ENCODE assay signal across 20 cellular contexts in genomic region chr19:2011169-2011568, GRCh38. TPM values are rescaled to one million over a fixed set of nuclear protein-coding genes. Genes with fewer than 3 reads are reported as not detected.
DNase-seq lines count a peak whose midpoint lies in the region; ATAC-seq, FAIRE-seq and TF ChIP-seq lines count a peak whose summit lies in the region.
"Had no signal": no experiment of that assay in that cellular context is flagged by ENCODE, and none has a peak within 500 bp of the region (broad histone marks: within the 10 kb centered on the region; RNA-seq: fewer than 3 reads in every experiment).

No MANE protein-coding gene starts in this region.

- no peak overlapping the region for H3K27ac ChIP-seq in astrocyte (ENCODE audit: low read depth, low read length)
- H3K27ac ChIP-seq: Peyer's patch had no signal

- H3K27me3 Mint-ChIP-seq in activated naive CD4-positive, alpha-beta T cell treated with anti-CD3 and anti-CD28 coated beads for 36 hours (ENCODE audit: low read depth), result no peaks in the 10 kb centered on the region
- H3K27me3 Mint-ChIP-seq in astrocyte (ENCODE audit: low read depth, unreplicated experiment), result no peaks in the 10 kb centered on the region
- no peaks in the 10 kb centered on the region for H3K27me3 Mint-ChIP-seq in nephron progenitor cell (ENCODE audit: low read depth, poor library complexity)
- no peaks in the 10 kb centered on the region for H3K27me3 Mint-ChIP-seq in stimulated activated memory B cell treated with anti-CD40 and anti-IgM and Interleukin-4, amounts not matched to agents 10 μg/mL and 1 μg/mL and 100 μg/mL, for 72 hours

- peaks cover 3% of the 10 kb centered on the region for H3K9me3 Mint-ChIP-seq in activated naive CD4-positive, alpha-beta T cell treated with anti-CD3 and anti-CD28 coated beads for 36 hours
- H3K9me3 Mint-ChIP-seq in astrocyte (ENCODE audit: unreplicated experiment) (no peaks in the 10 kb centered on the region), nephron progenitor cell (peaks cover 14% of the 10 kb centered on the region)
- H3K9me3 Mint-ChIP-seq in stimulated activated memory B cell treated with anti-CD40 and anti-IgM and Interleukin-4, amounts not matched to agents 10 μg/mL and 1 μg/mL and 100 μg/mL, for 72 hours, result no peaks in the 10 kb centered on the region
- H3K9me3 Mint-ChIP-seq: CD8-positive, alpha-beta memory T cell had no signal

- FAIRE-seq in astrocyte (lab: Jason Lieb, UNC), result no peak
- FAIRE-seq: G401.6, GM12891, GM18507 had no signal

- H4K20me1 ChIP-seq in astrocyte (ENCODE audit: insufficient read depth, low read length), result peaks cover 55% of the 10 kb centered on the region

- DNase-seq in activated naive CD4-positive, alpha-beta T cell treated with anti-CD3 and anti-CD28 coated beads for 36 hours, result no peak
- no peak for DNase-seq in activated naive CD4-positive, alpha-beta T cell treated with anti-CD3 and anti-CD28 coated beads, Interleukin-2, amount 50 U/mL, for 16 hours
- no peak for DNase-seq in astrocyte (ENCODE audit: low read depth)
- no peak for DNase-seq in nephron progenitor cell
- no peak for DNase-seq in stimulated activated CD4-positive, alpha-beta T cell treated with anti-CD3 and anti-CD28 coated beads, Interleukin-1b, Interleukin-23, amount 100 ng/mL, for 48 hours
- DNase-seq in CD1c-positive myeloid dendritic cell (ENCODE audit: extremely low spot score), result no peak
- DNase-seq: CD8-positive, alpha-beta memory T cell; DND-41; HCEC 1CT; NCI-H1092 treated with DMSO at 0.1 percent for 48 hours; NCI-H1694; NCI-H226; NCI-H524 treated with DMSO at 0.1 percent for 48 hours; Peyer's patch; SHP77 had no signal

- H2AFZ ChIP-seq in astrocyte (ENCODE audit: low read depth, low read length), result no peak overlapping the region

- H3K4me2 ChIP-seq in astrocyte (ENCODE audit: low read length), result no peak overlapping the region

- peaks cover 6% of the 10 kb centered on the region for H3K36me3 Mint-ChIP-seq in activated naive CD4-positive, alpha-beta T cell treated with anti-CD3 and anti-CD28 coated beads for 36 hours (ENCODE audit: low read depth)
- H3K36me3 Mint-ChIP-seq in astrocyte (ENCODE audit: low read depth, unreplicated experiment) (peaks cover 7% of the 10 kb centered on the region), nephron progenitor cell (ENCODE audit: low read depth) (peaks cover 42% of the 10 kb centered on the region)
- H3K36me3 Mint-ChIP-seq in stimulated activated memory B cell treated with anti-CD40 and anti-IgM and Interleukin-4, amounts not matched to agents 10 μg/mL and 1 μg/mL and 100 μg/mL, for 72 hours, result peaks cover 30% of the 10 kb centered on the region

- H3K4me1 Mint-ChIP-seq in activated naive CD4-positive, alpha-beta T cell treated with anti-CD3 and anti-CD28 coated beads for 36 hours (ENCODE audit: low read depth), result peaks cover 10% of the 10 kb centered on the region
- H3K4me1 Mint-ChIP-seq in astrocyte (ENCODE audit: low read depth, unreplicated experiment) (no peaks in the 10 kb centered on the region), nephron progenitor cell (peaks cover 24% of the 10 kb centered on the region)
- peaks cover 41% of the 10 kb centered on the region for H3K4me1 Mint-ChIP-seq in stimulated activated memory B cell treated with anti-CD40 and anti-IgM and Interleukin-4, amounts not matched to agents 10 μg/mL and 1 μg/mL and 100 μg/mL, for 72 hours

- ATAC-seq in stimulated activated memory B cell treated with anti-CD40 and anti-IgM and Interleukin-4, amounts not matched to agents 10 μg/mL and 1 μg/mL and 100 μg/mL, for 72 hours, result no peak
- no peak for ATAC-seq in HG03097 (IDR thresholded peaks at IDR 0.05; ENCODE audit: low FRiP score, unreplicated experiment)

- H3K36me3 ChIP-seq in astrocyte (ENCODE audit: insufficient read depth, low read length), result no peaks in the 10 kb centered on the region
- H3K36me3 ChIP-seq: Peyer's patch had no signal

- no peaks in the 10 kb centered on the region for H3K27me3 ChIP-seq in astrocyte (ENCODE audit: insufficient read depth, low read length)
- H3K27me3 ChIP-seq: Peyer's patch had no signal

- H3K79me2 ChIP-seq in astrocyte (ENCODE audit: insufficient read depth, low read length), result peaks cover 26% of the 10 kb centered on the region

- no peak for TF ChIP-seq CTCF in astrocyte (IDR thresholded peaks at IDR 0.05; ENCODE audit: insufficient read depth, low read depth, low read length)
- TF ChIP-seq CTCF in nephron progenitor cell (IDR thresholded peaks at IDR 0.05), result no peak

- H3K9me3 ChIP-seq in astrocyte (ENCODE audit: insufficient read depth, low read depth, low read length), result no peaks in the 10 kb centered on the region
- H3K9me3 ChIP-seq: Peyer's patch had no signal

- H3K27ac Mint-ChIP-seq in activated naive CD4-positive, alpha-beta T cell treated with anti-CD3 and anti-CD28 coated beads for 36 hours, result peak overlapping the region; percentile 18
- H3K27ac Mint-ChIP-seq in astrocyte (ENCODE audit: unreplicated experiment) (no peak overlapping the region), nephron progenitor cell (no peak overlapping the region)
- peak overlapping the region; percentile 5 for H3K27ac Mint-ChIP-seq in stimulated activated memory B cell treated with anti-CD40 and anti-IgM and Interleukin-4, amounts not matched to agents 10 μg/mL and 1 μg/mL and 100 μg/mL, for 72 hours

- H3K4me3 Mint-ChIP-seq in activated naive CD4-positive, alpha-beta T cell treated with anti-CD3 and anti-CD28 coated beads for 36 hours, result no peak overlapping the region
- H3K4me3 Mint-ChIP-seq in astrocyte (ENCODE audit: unreplicated experiment), result peak overlapping the region; percentile 20
- H3K4me3 Mint-ChIP-seq in nephron progenitor cell, result peak overlapping the region; percentile 25
- H3K4me3 Mint-ChIP-seq in stimulated activated memory B cell treated with anti-CD40 and anti-IgM and Interleukin-4, amounts not matched to agents 10 μg/mL and 1 μg/mL and 100 μg/mL, for 72 hours, result no peak overlapping the region
- H3K4me3 Mint-ChIP-seq: CD8-positive, alpha-beta memory T cell had no signal

- intact Hi-C loops in activated naive CD4-positive, alpha-beta T cell treated with anti-CD3 and anti-CD28 coated beads for 36 hours (cut with micrococcal nuclease), result loop anchor here (10.0 kb wide), 1 partner anchor 224 kb away; the partner anchor contains the start of genes PLEKHJ1 and SF3A2

- peaks cover 2% of the 10 kb centered on the region for H3K4me1 ChIP-seq in astrocyte (ENCODE audit: insufficient read depth, low read length)

- CTCF ChIA-PET in activated naive CD4-positive, alpha-beta T cell treated with anti-CD3 and anti-CD28 coated beads for 36 hours (lab: Charles Lee), result no interaction called here

- no peak overlapping the region for H3K9ac ChIP-seq in astrocyte (ENCODE audit: low read length)

- H3K4me3 ChIP-seq in astrocyte (ENCODE audit: insufficient read depth, low read depth, low read length), result no peak overlapping the region
- H3K4me3 ChIP-seq: Peyer's patch had no signal

RNA-seq across cellular contexts. Expression of gene BTBD2, which starts 4.3 kb away (rescaled TPM):
- 10 to 100 TPM; 37.0 to 49.0 TPM for total RNA-seq in activated naive CD4-positive, alpha-beta T cell treated with anti-CD3 and anti-CD28 coated beads for 36 hours
- 49.5 and 53.7 TPM in 2 replicates for total RNA-seq in astrocyte

RNA-seq across cellular contexts. Expression of gene MKNK2, which starts 39.9 kb away (rescaled TPM):
- total RNA-seq in activated naive CD4-positive, alpha-beta T cell treated with anti-CD3 and anti-CD28 coated beads for 36 hours, result 100 to 1,000 TPM; 155 to 157 TPM
- 123 and 146 TPM in 2 replicates for total RNA-seq in astrocyte

Comparison
In these comparisons a context has a peak if more than half of its experiments do, and no peak if none do; other contexts are left out.
1. H3K27ac Mint-ChIP-seq: peak in activated naive CD4-positive, alpha-beta T cell treated with anti-CD3 and anti-CD28 coated beads for 36 hours (single experiment) and stimulated activated memory B cell treated with anti-CD40 and anti-IgM and Interleukin-4, amounts not matched to agents 10 μg/mL and 1 μg/mL and 100 μg/mL, for 72 hours (single experiment); none in astrocyte (single experiment) and nephron progenitor cell (single experiment).
2. H3K4me3 Mint-ChIP-seq: peak in astrocyte (single experiment) and nephron progenitor cell (single experiment); none in activated naive CD4-positive, alpha-beta T cell treated with anti-CD3 and anti-CD28 coated beads for 36 hours (single experiment) and stimulated activated memory B cell treated with anti-CD40 and anti-IgM and Interleukin-4, amounts not matched to agents 10 μg/mL and 1 μg/mL and 100 μg/mL, for 72 hours (single experiment).